ENCODE assay signal across 8 cellular contexts in the genomic region with DNA sequence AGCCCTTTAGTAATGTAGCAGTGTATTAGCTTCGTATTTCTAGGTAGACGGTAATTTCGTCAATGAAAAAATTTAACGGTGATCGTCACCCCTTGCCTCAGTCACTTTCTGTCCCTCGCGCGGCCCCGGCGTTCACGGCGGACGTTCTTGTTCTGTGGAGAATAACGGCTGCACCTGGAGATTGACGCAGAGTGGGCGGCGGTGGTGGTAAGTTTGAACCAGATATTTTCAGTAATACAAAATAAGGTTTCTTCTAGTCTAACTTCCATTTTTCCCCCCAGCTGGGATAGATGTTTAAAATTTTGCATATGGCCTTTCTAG. TPM values are rescaled to one million over a fixed set of nuclear protein-coding genes. Genes with fewer than 3 reads are reported as not detected.
A peak's percentile ranks its signal among the peaks of the same experiment; 100 is the strongest.
DNase-seq lines count a peak whose midpoint lies in the region; ATAC-seq and TF ChIP-seq lines count a peak whose summit lies in the region.

No MANE protein-coding gene starts in this region.

- no peaks in the 10 kb centered on the region for H3K27me3 ChIP-seq in heart left ventricle
- no peaks in the 10 kb centered on the region for H3K27me3 ChIP-seq in rectal smooth muscle tissue (ENCODE audit: control insufficient read depth, insufficient read depth, low read length)

- no peak for TF ChIP-seq POLR2A in heart left ventricle (IDR thresholded peaks at IDR 0.05)

- peaks cover 82% of the 10 kb centered on the region for H3K36me3 Mint-ChIP-seq in activated T-helper 17 cell treated with anti-CD3 and anti-CD28 coated beads, Interleukin-2, amount 50 U/mL, for 72 hours (ENCODE audit: low read depth)

- 0 to 1% (median 0%) methylated on average over 17 of the region's 17 CpGs for WGBS in heart left ventricle, 4 donors

- DNase-seq in NCI-H2029 (lab: John Stamatoyannopoulos, UW), result peak; percentile 45
- DNase-seq in NCI-H2029 treated with DMSO at 0.1 percent for 48 hours (lab: John Stamatoyannopoulos, UW), result no peak
- peak; percentile 3 for DNase-seq in HPDE6-E6E7 (ENCODE audit: extremely low spot score)
- DNase-seq in heart left ventricle, result peak; percentile 29 to 64 (median 48)
- DNase-seq in CD1c-positive myeloid dendritic cell (ENCODE audit: extremely low spot score), result no peak
- no peak for DNase-seq in medulla oblongata (ENCODE audit: extremely low spot score)

- TF ChIP-seq CTCF in heart left ventricle (IDR thresholded peaks at IDR 0.05), result no peak

- peaks cover 0 to 52% (median 12%) of the 10 kb centered on the region in 9 donors for H3K36me3 ChIP-seq in heart left ventricle
- peaks cover 24% of the 10 kb centered on the region for H3K36me3 ChIP-seq in rectal smooth muscle tissue (ENCODE audit: control insufficient read depth, insufficient read depth, low read length)

- H3K4me3 ChIP-seq in heart left ventricle, result peak overlapping the region; percentile 50 to 92 (median 84)
- peak overlapping the region; percentile 80 for H3K4me3 ChIP-seq in rectal smooth muscle tissue (ENCODE audit: low read length)

- peak overlapping the region; percentile 91 for H3K4me3 Mint-ChIP-seq in activated T-helper 17 cell treated with anti-CD3 and anti-CD28 coated beads, Interleukin-2, amount 50 U/mL, for 72 hours

- H3K4me1 ChIP-seq in heart left ventricle (peaks cover 0 to 16% (median 2%) of the 10 kb centered on the region in 12 donors), rectal smooth muscle tissue (ENCODE audit: control insufficient read depth, insufficient read depth, low read length) (no peaks in the 10 kb centered on the region)

- peaks cover 0 to 75% (median 50%) of the 10 kb centered on the region in 12 donors for H3K9me3 ChIP-seq in heart left ventricle

- peak overlapping the region; percentile 86 to 99 (median 94) for H3K27ac ChIP-seq in heart left ventricle
- peak overlapping the region; percentile 95 for H3K27ac ChIP-seq in rectal smooth muscle tissue (ENCODE audit: low read depth, low read length)

- peaks cover 25% of the 10 kb centered on the region for H3K9me3 Mint-ChIP-seq in activated T-helper 17 cell treated with anti-CD3 and anti-CD28 coated beads, Interleukin-2, amount 50 U/mL, for 72 hours

- H3K27ac Mint-ChIP-seq in activated T-helper 17 cell treated with anti-CD3 and anti-CD28 coated beads, Interleukin-2, amount 50 U/mL, for 72 hours, result peak overlapping the region; percentile 88

- intact Hi-C loops in heart left ventricle (cut with DNase I), result loop anchor here in 7 of 10 donors (1.0 to 5.0 kb wide), 8 partner anchors 50 to 174 kb away; partner anchors contain the start of genes ZNF140 (in 6 of the 7), ZNF84 (in 4 of the 7), ZNF268 (in 2 of the 7) and ZNF26 (in 1 of the 7)

- ATAC-seq in activated T-helper 17 cell treated with anti-CD3 and anti-CD28 coated beads, Interleukin-2, amount 50 U/mL, for 72 hours (replicated peaks), result peak; percentile 14
- peak in 2 of 4 donors; percentile 18 to 21 for ATAC-seq in heart left ventricle

- peaks cover 5% of the 10 kb centered on the region for H3K4me1 Mint-ChIP-seq in activated T-helper 17 cell treated with anti-CD3 and anti-CD28 coated beads, Interleukin-2, amount 50 U/mL, for 72 hours

- H3K9ac ChIP-seq in rectal smooth muscle tissue (ENCODE audit: low read length), result peak overlapping the region; percentile 12

- H3K27me3 Mint-ChIP-seq in activated T-helper 17 cell treated with anti-CD3 and anti-CD28 coated beads, Interleukin-2, amount 50 U/mL, for 72 hours, result no peaks in the 10 kb centered on the region

RNA-seq across cellular contexts. Expression of gene ZNF10, which starts 0.3 kb away (rescaled TPM):
- 1 to 10 TPM; 1.7 to 6.2 TPM for total RNA-seq in activated T-helper 17 cell treated with anti-CD3 and anti-CD28 coated beads, Interleukin-2, amount 50 U/mL, for 72 hours
- total RNA-seq in heart left ventricle, result 1 to 10 TPM; 4.8 to 9.9 (median 8.1) TPM
- polyA plus RNA-seq in heart left ventricle, result 1 to 10 TPM; 4.8 to 5.9 TPM

RNA-seq across cellular contexts. Expression of gene ZNF891, which starts 0.7 kb away (rescaled TPM):
- total RNA-seq in activated T-helper 17 cell treated with anti-CD3 and anti-CD28 coated beads, Interleukin-2, amount 50 U/mL, for 72 hours, result 1 to 10 TPM; 1.4 to 2.4 TPM
- total RNA-seq in heart left ventricle, result 1 to 10 TPM in 5 of 9 donors, under 1 TPM in 4; 0.60 to 1.3 (median 1.0) TPM
- under 1 TPM; 0.49 to 0.80 TPM for polyA plus RNA-seq in heart left ventricle

RNA-seq across cellular contexts. Expression of gene ZNF140, which starts 50.0 kb away (rescaled TPM):
- 10 to 100 TPM in 1 of 2 donors, 1 to 10 TPM in 1; 8.9 to 14.5 TPM for total RNA-seq in activated T-helper 17 cell treated with anti-CD3 and anti-CD28 coated beads, Interleukin-2, amount 50 U/mL, for 72 hours
- 10 to 100 TPM in 2 of 9 donors, 1 to 10 TPM in 7; 6.5 to 13.0 (median 8.7) TPM for total RNA-seq in heart left ventricle
- 10 to 100 TPM in 1 of 2 donors, 1 to 10 TPM in 1; 7.9 to 11.4 TPM for polyA plus RNA-seq in heart left ventricle

RNA-seq across cellular contexts. Expression of gene ZNF268, which starts 50.5 kb away (rescaled TPM):
- 10 to 100 TPM; 11.1 to 15.7 TPM for total RNA-seq in activated T-helper 17 cell treated with anti-CD3 and anti-CD28 coated beads, Interleukin-2, amount 50 U/mL, for 72 hours
- total RNA-seq in heart left ventricle, result 10 to 100 TPM in 5 of 9 donors, 1 to 10 TPM in 4; 8.1 to 15.5 (median 10.0) TPM
- polyA plus RNA-seq in heart left ventricle, result 1 to 10 TPM; 2.6 to 6.8 TPM

Comparison
In these comparisons a context has a peak if more than half of its experiments do, and no peak if none do; other contexts are left out.
1. DNase-seq: peak in NCI-H2029 (single experiment), HPDE6-E6E7 (single experiment) and heart left ventricle (5 of 5); none in NCI-H2029 treated with DMSO at 0.1 percent for 48 hours (single experiment), CD1c-positive myeloid dendritic cell (single experiment) and medulla oblongata (single experiment).